In the genomic region with DNA sequence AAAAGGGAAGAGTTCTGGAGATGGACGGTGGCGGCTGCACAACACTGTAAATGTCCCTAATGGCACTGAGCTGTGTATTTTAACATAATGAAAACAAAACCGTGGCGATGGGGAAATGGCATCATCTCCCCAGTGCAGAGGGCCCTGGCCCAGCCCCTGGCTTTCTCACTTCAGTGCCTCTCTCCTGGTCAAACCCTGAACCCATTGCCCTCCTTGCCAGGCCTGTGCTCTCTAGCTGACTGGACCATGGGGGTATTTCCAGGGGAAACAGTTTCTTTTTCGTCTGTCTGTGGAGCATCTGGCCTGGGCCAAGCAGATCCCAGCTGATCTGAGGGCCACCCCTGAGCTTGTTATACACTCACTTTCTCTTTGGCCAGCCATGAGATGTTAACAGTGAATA, we compare ENCODE assay signal across 18 cellular contexts. TPM values are rescaled to one million over a fixed set of nuclear protein-coding genes. Genes with fewer than 3 reads are reported as not detected.
DNase-seq lines count a peak whose midpoint lies in the region; ATAC-seq, FAIRE-seq and TF ChIP-seq lines count a peak whose summit lies in the region.
"Had no signal": no experiment of that assay in that cellular context is flagged by ENCODE, and none has a peak within 500 bp of the region (broad histone marks: within the 10 kb centered on the region; RNA-seq: fewer than 3 reads in every experiment).

No MANE protein-coding gene starts in this region.

- H3K27ac ChIP-seq in MM.1S (ENCODE audit: low read length) (peak overlapping the region; percentile 34; the same call in 1 of the 2 replicates), GM12878 (ENCODE audit: control insufficient read depth, insufficient read depth) (no peak overlapping the region; the same call in 1 of the 2 replicates), psoas muscle (no peak overlapping the region)
- H3K27ac ChIP-seq: adrenal gland, cardiac muscle cell, gastrocnemius medialis, neural progenitor cell, SJSA1, thyroid gland had no signal

- TF ChIP-seq EP300 in GM12878 (IDR thresholded peaks at IDR 0.05; ENCODE audit: borderline replicate concordance in 1 of 2, control insufficient read depth in 1 of 2, low read depth in 2 of 2, low read length in 2 of 2), result no peak

- no peaks in the 10 kb centered on the region for H3K27me3 ChIP-seq in MM.1S (replicated peaks; ENCODE audit: insufficient read depth, low read length)
- H3K27me3 ChIP-seq in GM12878 (replicated peaks in 1 of 2; ENCODE audit: control insufficient read depth in 2 of 2, insufficient read depth in 2 of 2, low read length in 1 of 2), result no peaks in the 10 kb centered on the region
- no peaks in the 10 kb centered on the region for H3K27me3 ChIP-seq in psoas muscle (ENCODE audit: insufficient read depth in 3 of 3, low read length in 2 of 3)
- H3K27me3 ChIP-seq: adrenal gland, cardiac muscle cell, gastrocnemius medialis, neural progenitor cell, SJSA1, thyroid gland had no signal

- WGBS in GM12878 (ENCODE audit: insufficient coverage, insufficient replicate concordance, low lambda C conversion rate, missing lambda C conversion rate), result 37% methylated on average over 5 of the region's 5 CpGs
- WGBS in psoas muscle, 3 donors, result 64 to 76% (median 74%) methylated on average over 5 of the region's 5 CpGs

- intact Hi-C loops in GM12878 (cut with micrococcal nuclease; ENCODE audit: unreplicated experiment) (no loop called here), psoas muscle (cut with DNase I) (no loop called here)

- TF ChIP-seq POLR2A in GM12878 (IDR thresholded peaks at IDR 0.05; ENCODE audit: low read depth, low read length), result no peak

- no peaks in the 10 kb centered on the region for H3K36me3 ChIP-seq in MM.1S (replicated peaks; ENCODE audit: insufficient read depth, low read length)
- H3K36me3 ChIP-seq in GM12878 (ENCODE audit: control insufficient read depth in 2 of 2, insufficient read depth in 2 of 2, low read length in 1 of 2), result peaks cover 4 to 33% of the 10 kb centered on the region in 2 experiments
- peaks cover 6 to 96% of the 10 kb centered on the region in 2 donors for H3K36me3 ChIP-seq in psoas muscle (ENCODE audit: insufficient read depth in 1 of 2, low read depth in 1 of 2)
- H3K36me3 ChIP-seq: neural progenitor cell had no signal

- ATAC-seq in activated naive CD8-positive, alpha-beta T cell treated with anti-CD3 and anti-CD28 coated beads, Interleukin-2, amount 50 U/mL, for 24 hours, result no peak
- ATAC-seq in GM12878 (peak; percentile 65), psoas muscle (no peak)
- ATAC-seq: gastrocnemius medialis had no signal

- H3K27me3 Mint-ChIP-seq in activated naive CD8-positive, alpha-beta T cell, result no peaks in the 10 kb centered on the region
- no peaks in the 10 kb centered on the region for H3K27me3 Mint-ChIP-seq in activated naive CD8-positive, alpha-beta T cell treated with anti-CD3 and anti-CD28 coated beads, Interleukin-2, amount 50 U/mL, for 24 hours
- no peaks in the 10 kb centered on the region for H3K27me3 Mint-ChIP-seq in stimulated activated naive CD8-positive, alpha-beta T cell treated with anti-CD3 and anti-CD28 coated beads, Interleukin-15, Interleukin-2, amounts not matched to agents 100 ng/mL and 50 ng/mL, for 24 hours

- BruUV-seq in GM12878 (replicated peaks; lab: Mats Ljungman, UMichigan), result no TSS peak

- RAD21 ChIA-PET in GM12878 (lab: Charles Lee; ENCODE audit: unreplicated experiment), result interaction anchor here (1.2 kb wide), 1 partner anchor 17 kb away, joined by 4 read pairs; a partner anchor contains a TSS

- peak overlapping the region; percentile 78 for H3K27ac Mint-ChIP-seq in activated naive CD8-positive, alpha-beta T cell
- no peak overlapping the region for H3K27ac Mint-ChIP-seq in activated naive CD8-positive, alpha-beta T cell treated with anti-CD3 and anti-CD28 coated beads, Interleukin-2, amount 50 U/mL, for 24 hours
- H3K27ac Mint-ChIP-seq in stimulated activated naive CD8-positive, alpha-beta T cell treated with anti-CD3 and anti-CD28 coated beads, Interleukin-15, Interleukin-2, amounts not matched to agents 100 ng/mL and 50 ng/mL, for 24 hours, result peak overlapping the region; percentile 10
- H3K27ac Mint-ChIP-seq: neural progenitor cell had no signal

- POLR2A ChIA-PET in GM12878 (lab: Charles Lee), result no interaction called here

- H3F3A ChIP-seq in MM.1S (ENCODE audit: insufficient read depth, low read length), result 0 out of 2 replicates have a peak, but pooled peaks cover 3% of the 10 kb centered on the region

- H3K4me3 Mint-ChIP-seq in activated naive CD8-positive, alpha-beta T cell, result no peak overlapping the region
- H3K4me3 Mint-ChIP-seq in activated naive CD8-positive, alpha-beta T cell treated with anti-CD3 and anti-CD28 coated beads, Interleukin-2, amount 50 U/mL, for 24 hours, result no peak overlapping the region
- H3K4me3 Mint-ChIP-seq in stimulated activated naive CD8-positive, alpha-beta T cell treated with anti-CD3 and anti-CD28 coated beads, Interleukin-15, Interleukin-2, amounts not matched to agents 100 ng/mL and 50 ng/mL, for 24 hours, result no peak overlapping the region

- no peak for FAIRE-seq in GM12878 (lab: Jason Lieb, UNC)

- H3K4me2 ChIP-seq in MM.1S (ENCODE audit: low read depth, low read length) (no peak overlapping the region), GM12878 (ENCODE audit: control insufficient read depth, insufficient read depth) (no peak overlapping the region)
- H3K4me2 ChIP-seq: neural progenitor cell had no signal

- no peaks in the 10 kb centered on the region for H3K9me3 Mint-ChIP-seq in activated naive CD8-positive, alpha-beta T cell (ENCODE audit: low read depth)
- no peaks in the 10 kb centered on the region for H3K9me3 Mint-ChIP-seq in activated naive CD8-positive, alpha-beta T cell treated with anti-CD3 and anti-CD28 coated beads, Interleukin-2, amount 50 U/mL, for 24 hours
- H3K9me3 Mint-ChIP-seq in stimulated activated naive CD8-positive, alpha-beta T cell treated with anti-CD3 and anti-CD28 coated beads, Interleukin-15, Interleukin-2, amounts not matched to agents 100 ng/mL and 50 ng/mL, for 24 hours, result no peaks in the 10 kb centered on the region
- H3K9me3 Mint-ChIP-seq: neural progenitor cell had no signal

- CTCF ChIA-PET in GM12878 (lab: Yijun Ruan, JAX), result interaction anchor here (0.8 to 1.0 kb wide), 2 partner anchors 12 kb away, joined by 3 to 4 read pairs; no protein-coding TSS in a partner anchor

- H3K9me3 ChIP-seq in MM.1S (replicated peaks; ENCODE audit: insufficient read depth, low read length), result no peaks in the 10 kb centered on the region
- no peaks in the 10 kb centered on the region for H3K9me3 ChIP-seq in GM12878 (replicated peaks; ENCODE audit: control insufficient read depth, insufficient read depth, low read length)
- no peaks in the 10 kb centered on the region for H3K9me3 ChIP-seq in psoas muscle
- H3K9me3 ChIP-seq: adrenal gland, gastrocnemius medialis, SJSA1, thyroid gland had no signal

- SMC1A ChIA-PET in GM12878 (lab: Charles Lee; ENCODE audit: uncharacterized antibody, unreplicated experiment), result no interaction called here

- H4K20me1 ChIP-seq in MM.1S (ENCODE audit: insufficient read depth, low read length), result no peaks in the 10 kb centered on the region
- no peaks in the 10 kb centered on the region; the same call in 1 of the 2 replicates for H4K20me1 ChIP-seq in GM12878 (ENCODE audit: control insufficient read depth, insufficient read depth)

- H3K4me1 Mint-ChIP-seq in activated naive CD8-positive, alpha-beta T cell (ENCODE audit: low read depth), result peaks cover 70% of the 10 kb centered on the region
- peaks cover 26% of the 10 kb centered on the region for H3K4me1 Mint-ChIP-seq in activated naive CD8-positive, alpha-beta T cell treated with anti-CD3 and anti-CD28 coated beads, Interleukin-2, amount 50 U/mL, for 24 hours
- peaks cover 42% of the 10 kb centered on the region for H3K4me1 Mint-ChIP-seq in stimulated activated naive CD8-positive, alpha-beta T cell treated with anti-CD3 and anti-CD28 coated beads, Interleukin-15, Interleukin-2, amounts not matched to agents 100 ng/mL and 50 ng/mL, for 24 hours (ENCODE audit: low read depth)
- H3K4me1 Mint-ChIP-seq: neural progenitor cell had no signal

- H3K9ac ChIP-seq in MM.1S (ENCODE audit: low read length), result no peak overlapping the region
- H3K9ac ChIP-seq in GM12878 (ENCODE audit: control insufficient read depth, insufficient read depth, low read length), result no peak overlapping the region
- H3K9ac ChIP-seq: neural progenitor cell had no signal

- H2AFZ ChIP-seq in MM.1S (ENCODE audit: low read length), result no peak overlapping the region
- no peak overlapping the region for H2AFZ ChIP-seq in GM12878 (ENCODE audit: control insufficient read depth, low read depth, low read length)
- H2AFZ ChIP-seq: neural progenitor cell had no signal

- TF ChIP-seq CTCF in MM.1S (IDR thresholded peaks at IDR 0.05; ENCODE audit: low read length) (no peak), GM12878 (IDR thresholded peaks at IDR 0.05 in 2 of 3, conservative IDR thresholded peaks at IDR 0.05 in 1 of 3; ENCODE audit: control insufficient read depth in 2 of 3, extremely low read depth in 1 of 3, insufficient read depth in 1 of 3, low read depth in 3 of 3, low read length in 3 of 3) (no peak), psoas muscle (IDR thresholded peaks at IDR 0.05) (no peak)

- no peak for TF ChIP-seq RAD21 in GM12878 (IDR thresholded peaks at IDR 0.05; ENCODE audit: insufficient read depth, low read depth, low read length)

- H3K4me1 ChIP-seq in MM.1S (ENCODE audit: low read length) (peaks cover 12% of the 10 kb centered on the region), GM12878 (ENCODE audit: control insufficient read depth, insufficient read depth, low read length) (peaks cover 17% of the 10 kb centered on the region), psoas muscle (no peaks in the 10 kb centered on the region)
- H3K4me1 ChIP-seq: adrenal gland, gastrocnemius medialis, neural progenitor cell had no signal

- no peaks in the 10 kb centered on the region for H3K9me2 ChIP-seq in MM.1S (replicated peaks; ENCODE audit: insufficient read depth, low read length)

- in situ Hi-C loops in GM12878 (cut with MboI), result no loop called here

- no peak overlapping the region for H3K4me3 ChIP-seq in MM.1S (ENCODE audit: low read length)
- H3K4me3 ChIP-seq in GM12878, result no peak overlapping the region
- H3K4me3 ChIP-seq in psoas muscle, result no peak overlapping the region
- H3K4me3 ChIP-seq: adrenal gland, cardiac muscle cell, gastrocnemius medialis, neural progenitor cell, SJSA1, thyroid gland had no signal

- peaks cover 7% of the 10 kb centered on the region for H3K36me3 Mint-ChIP-seq in activated naive CD8-positive, alpha-beta T cell
- peaks cover 36% of the 10 kb centered on the region for H3K36me3 Mint-ChIP-seq in activated naive CD8-positive, alpha-beta T cell treated with anti-CD3 and anti-CD28 coated beads, Interleukin-2, amount 50 U/mL, for 24 hours (ENCODE audit: low read depth)
- peaks cover 40% of the 10 kb centered on the region for H3K36me3 Mint-ChIP-seq in stimulated activated naive CD8-positive, alpha-beta T cell treated with anti-CD3 and anti-CD28 coated beads, Interleukin-15, Interleukin-2, amounts not matched to agents 100 ng/mL and 50 ng/mL, for 24 hours (ENCODE audit: low read depth)

- H3K79me2 ChIP-seq in MM.1S (ENCODE audit: low read length), result no peaks in the 10 kb centered on the region
- H3K79me2 ChIP-seq in GM12878 (ENCODE audit: control insufficient read depth, insufficient read depth, low read length), result no peaks in the 10 kb centered on the region

- DNase-seq in activated naive CD8-positive, alpha-beta T cell treated with anti-CD3 and anti-CD28 coated beads, Interleukin-2, amount 50 U/mL, for 24 hours, result no peak
- DNase-seq in MM.1S, result no peak
- DNase-seq in GM12878 (ENCODE audit: low read depth, low spot score), result no peak
- no peak for DNase-seq in inferior parietal cortex (ENCODE audit: extremely low spot score)
- DNase-seq in psoas muscle, result no peak
- DNase-seq: adrenal gland, DMS79 treated with DMSO at 0.1 percent for 48 hours, left cardiac atrium, NCI-H1436 treated with DMSO at 0.1 percent for 48 hours, OCI-M1, T1000, thyroid gland had no signal

RNA-seq across cellular contexts. Expression of a gene that starts 17.4 kb away (rescaled TPM):
- total RNA-seq in GM12878 (2013; cell fraction: nucleolus; rRNA removed), result 427 and 452 TPM in 2 replicates
- total RNA-seq in GM12878 (2014; rRNA removed) (103 and 107 TPM in 2 replicates), GM12878 (2014; rRNA removed; fragmentation: Illumina TruSeq; extraction: Trizol) (100 and 101 TPM in 2 replicates), GM12878 (2021) (128 and 130 TPM in 2 replicates), psoas muscle (100 to 1,000 TPM; 143 to 153 (median 147) TPM)
- 48.1 TPM for polyA plus RNA-seq in GM12878 (2011; ENCODE audit: low read depth)
- polyA plus RNA-seq in GM12878 (2011; rRNA removed) (100 and 159 TPM in 2 replicates), GM12878 (2014; fragmentation: Illumina TruSeq; extraction: Trizol) (127 and 140 TPM in 2 replicates), GM12878 (2014; fragmentation: Nextera tagmentation; extraction: Ambion mirVana) (10 to 100 TPM; 24.8 to 44.0 TPM), GM12878 (2014; rRNA removed) (121 TPM in 2 replicates), GM12878 (2016; fragmentation: Nextera tagmentation; extraction: Ambion mirVana) (100 to 1,000 TPM; 181 to 198 TPM), psoas muscle (100 to 1,000 TPM; 121 to 140 (median 139) TPM)
- polyA plus RNA-seq in GM12878 (2011; cell fraction: cytosol; rRNA removed), result 64.8 and 80.3 TPM in 2 replicates
- 141 and 157 TPM in 2 replicates for polyA plus RNA-seq in GM12878 (2011; cell fraction: nucleus; rRNA removed)
- 71.3 and 83.1 TPM in 2 replicates for polyA plus RNA-seq in GM12878 (2012)
- polyA minus RNA-seq in GM12878 (2011; rRNA and poly(A)+ RNA removed), result 62.6 and 97.0 TPM in 2 replicates
- polyA minus RNA-seq in GM12878 (2011; cell fraction: cytosol; rRNA and poly(A)+ RNA removed), result 28.8 and 30.2 TPM in 2 replicates
- polyA minus RNA-seq in GM12878 (2011; cell fraction: nucleus; rRNA and poly(A)+ RNA removed), result 52.5 and 71.7 TPM in 2 replicates

RNA-seq across cellular contexts. Expression of a gene that starts 47.7 kb away (rescaled TPM):
- total RNA-seq in GM12878 (2013; cell fraction: nucleolus; rRNA removed), result 82.2 and 99.9 TPM in 2 replicates
- total RNA-seq in GM12878 (2014; rRNA removed), result 42.2 and 44.1 TPM in 2 replicates
- 32.9 and 33.9 TPM in 2 replicates for total RNA-seq in GM12878 (2014; rRNA removed; fragmentation: Illumina TruSeq; extraction: Trizol)
- 49.2 TPM in 2 replicates for total RNA-seq in GM12878 (2021)
- polyA plus RNA-seq in GM12878 (2011; ENCODE audit: low read depth), result 31.3 TPM
- 51.4 and 60.6 TPM in 2 replicates for polyA plus RNA-seq in GM12878 (2011; rRNA removed)
- 43.0 and 45.6 TPM in 2 replicates for polyA plus RNA-seq in GM12878 (2011; cell fraction: cytosol; rRNA removed)
- polyA plus RNA-seq in GM12878 (2011; cell fraction: nucleus; rRNA removed), result 128 and 145 TPM in 2 replicates
- 44.0 and 47.5 TPM in 2 replicates for polyA plus RNA-seq in GM12878 (2012)
- 35.7 and 42.9 TPM in 2 replicates for polyA plus RNA-seq in GM12878 (2014; fragmentation: Illumina TruSeq; extraction: Trizol)
- 10 to 100 TPM in 1 of 2 experiments, 1 to 10 TPM in 1; 7.8 to 19.7 TPM for polyA plus RNA-seq in GM12878 (2014; fragmentation: Nextera tagmentation; extraction: Ambion mirVana)
- 51.0 and 52.5 TPM in 2 replicates for polyA plus RNA-seq in GM12878 (2014; rRNA removed)
- 10 to 100 TPM; 48.6 to 51.7 TPM for polyA plus RNA-seq in GM12878 (2016; fragmentation: Nextera tagmentation; extraction: Ambion mirVana)
- polyA minus RNA-seq in GM12878 (2011; rRNA and poly(A)+ RNA removed), result 41.5 and 48.6 TPM in 2 replicates
- 16.4 and 20.3 TPM in 2 replicates for polyA minus RNA-seq in GM12878 (2011; cell fraction: cytosol; rRNA and poly(A)+ RNA removed)
- 46.5 and 65.3 TPM in 2 replicates for polyA minus RNA-seq in GM12878 (2011; cell fraction: nucleus; rRNA and poly(A)+ RNA removed)
- total RNA-seq in psoas muscle, result 10 to 100 TPM; 24.2 to 65.8 (median 40.2) TPM
- 10 to 100 TPM; 37.8 to 78.6 (median 77.9) TPM for polyA plus RNA-seq in psoas muscle
